Comparison of ENCODE assay signal across 8 cellular contexts in the genomic region with DNA sequence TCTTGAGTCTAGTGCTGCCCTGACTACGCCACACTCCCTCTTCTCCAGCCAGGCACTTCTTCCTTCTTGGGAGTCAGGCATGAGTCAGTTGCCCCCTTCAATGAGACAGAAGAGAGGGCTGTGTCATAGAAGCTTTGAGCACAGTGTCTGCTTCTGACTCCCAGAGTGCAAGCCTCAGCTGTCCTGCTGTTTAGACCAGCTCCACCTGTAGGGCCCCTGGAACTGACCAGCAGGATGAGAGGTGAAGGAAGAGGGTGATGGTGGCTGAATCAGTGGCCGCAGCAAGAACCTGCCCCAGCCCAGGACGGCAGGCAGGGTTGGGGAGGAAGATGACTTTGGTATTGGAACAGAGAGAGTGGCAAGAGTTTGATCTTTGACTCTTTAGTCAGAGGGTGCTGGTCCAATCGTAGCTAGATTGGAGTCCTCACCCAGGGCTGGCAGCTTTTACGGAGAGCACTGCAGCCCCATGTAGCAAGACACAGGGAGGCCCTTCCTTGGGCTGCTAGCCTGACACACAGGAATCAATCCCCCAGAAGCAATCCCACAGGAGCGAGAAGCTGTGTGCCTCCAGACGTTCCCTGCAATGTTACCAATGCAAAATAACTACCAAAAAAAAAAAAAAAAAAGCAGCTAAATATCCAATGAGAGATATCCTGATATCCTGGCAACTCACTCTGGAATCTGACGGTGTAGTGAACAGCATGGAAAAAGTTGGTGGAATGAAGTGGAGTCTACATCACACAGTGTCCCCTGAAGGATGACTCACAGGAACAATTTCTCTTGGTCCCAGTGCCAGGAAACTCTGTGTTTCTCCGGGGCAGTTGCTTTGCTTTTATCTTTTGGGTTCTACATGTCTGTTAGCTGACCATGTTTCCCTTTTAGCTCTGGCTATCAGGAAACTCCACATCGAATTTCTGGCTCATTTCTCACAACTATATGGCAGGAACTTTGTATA. TPM values are rescaled to one million over a fixed set of nuclear protein-coding genes. Genes with fewer than 3 reads are reported as not detected.
DNase-seq lines count a peak whose midpoint lies in the region; ATAC-seq and TF ChIP-seq lines count a peak whose summit lies in the region.
"Had no signal": no experiment of that assay in that cellular context is flagged by ENCODE, and none has a peak within 500 bp of the region (broad histone marks: within the 10 kb centered on the region; RNA-seq: fewer than 3 reads in every experiment).

No MANE protein-coding gene starts in this region.

- H3K27ac ChIP-seq in muscle layer of colon (ENCODE audit: low read depth, low read length) = peak overlapping the region; percentile 10

- BruUV-seq in MCF 10A (replicated peaks; lab: Mats Ljungman, UMichigan) = no TSS peak

- TF ChIP-seq CTCF in MCF 10A (IDR thresholded peaks at IDR 0.05; ENCODE audit: unreplicated experiment) = no peak

- H3K27me3 Mint-ChIP-seq in MCF 10A (ENCODE audit: insufficient read depth, unreplicated experiment) = no peaks in the 10 kb centered on the region

- H3K4me1 ChIP-seq in muscle layer of colon (ENCODE audit: insufficient read depth, low read length) = peaks cover 16% of the 10 kb centered on the region

- no peaks in the 10 kb centered on the region for H3K36me3 ChIP-seq in muscle layer of colon (ENCODE audit: insufficient read depth, low read length)

- no peaks in the 10 kb centered on the region for H3K9me3 ChIP-seq in muscle layer of colon (ENCODE audit: low read length)

- CTCF ChIA-PET in MCF 10A (lab: Yijun Ruan, JAX) = interaction anchor here (0.6 to 4.6 kb wide), 11 partner anchors 10 to 242 kb away, joined by 3 to 35 read pairs (median 5); partner anchors contain the start of gene ANKRD2

- intact Hi-C loops in MCF 10A (cut with micrococcal nuclease) = no loop called here

- POLR2A ChIA-PET in MCF 10A (lab: Yijun Ruan, JAX) = interaction anchor here (0.6 to 2.4 kb wide), 21 partner anchors 9 to 754 kb away, joined by 3 to 45 read pairs (median 4); partner anchors contain the start of genes ANKRD2, HOGA1 and PI4K2A

- peaks cover 29% of the 10 kb centered on the region for H3K4me1 Mint-ChIP-seq in MCF 10A (ENCODE audit: insufficient read depth, unreplicated experiment)

- peak overlapping the region; percentile 70 for H3K27ac Mint-ChIP-seq in MCF 10A (ENCODE audit: low read depth, unreplicated experiment)

- H3K9ac ChIP-seq in muscle layer of colon (ENCODE audit: low read length) = no peak overlapping the region

- H3K4me3 Mint-ChIP-seq in MCF 10A (ENCODE audit: unreplicated experiment) = peak overlapping the region; percentile 13

- no peaks in the 10 kb centered on the region for H3K9me3 Mint-ChIP-seq in MCF 10A (ENCODE audit: unreplicated experiment)

- ATAC-seq in GM18505 (IDR thresholded peaks at IDR 0.05; ENCODE audit: unreplicated experiment) (no peak), HG02840 (IDR thresholded peaks at IDR 0.05; ENCODE audit: low FRiP score, unreplicated experiment) (no peak)

- no peaks in the 10 kb centered on the region for H3K36me3 Mint-ChIP-seq in MCF 10A (ENCODE audit: insufficient read depth, unreplicated experiment)

- no peaks in the 10 kb centered on the region for H3K27me3 ChIP-seq in muscle layer of colon (ENCODE audit: control insufficient read depth in 1 of 2, insufficient read depth in 2 of 2, low read length in 2 of 2)

- no peak for TF ChIP-seq POLR2A in GM18505 (IDR thresholded peaks at IDR 0.05; ENCODE audit: borderline replicate concordance, extremely low read depth, insufficient read depth, insufficient read length)

- peak; percentile 74 for DNase-seq in Daoy (ENCODE audit: low read depth)
- peak; percentile 80 for DNase-seq in MCF 10A (ENCODE audit: unreplicated experiment)
- no peak for DNase-seq in stimulated activated CD4-positive, alpha-beta T cell treated with anti-CD3 and anti-CD28 coated beads, Interleukin-2, amount 100 ng/mL, for 24 hours
- DNase-seq: activated effector memory CD4-positive, alpha-beta T cell treated with Interleukin-2 at 50 U/mL for 16 hours; stimulated activated CD4-positive, alpha-beta T cell treated with anti-CD3 and anti-CD28 coated beads, Interleukin-4, amount 100 ng/mL, for 4 hours had no signal

- no peak overlapping the region for H3K4me3 ChIP-seq in muscle layer of colon (ENCODE audit: low read depth in 1 of 2, low read length in 2 of 2)

RNA-seq across cellular contexts. Expression of gene C10orf62, which starts 6.9 kb away (rescaled TPM):
- total RNA-seq in Daoy (2014; rRNA removed; shearing (Covaris generic)) = not detected in 2 replicates
- total RNA-seq in MCF 10A (2022) = 0.26 TPM in 1 of 2 replicates, not detected in the other

RNA-seq across cellular contexts. Expression of gene HOGA1, which starts 12.2 kb away (rescaled TPM):
- total RNA-seq in Daoy (2014; rRNA removed; shearing (Covaris generic)) = not detected in 2 replicates
- total RNA-seq in MCF 10A (2022) = 0.88 and 1.7 TPM in 2 replicates

RNA-seq across cellular contexts. Expression of gene ANKRD2, which starts 23.8 kb away (rescaled TPM):
- not detected in 2 replicates for total RNA-seq in Daoy (2014; rRNA removed; shearing (Covaris generic))
- total RNA-seq in MCF 10A (2022) = 1.8 and 5.8 TPM in 2 replicates

RNA-seq across cellular contexts. Expression of gene MORN4, which starts 36.9 kb away (rescaled TPM):
- total RNA-seq in Daoy (2014; rRNA removed; shearing (Covaris generic)) = 1.6 and 3.4 TPM in 2 replicates
- 14.2 and 14.5 TPM in 2 replicates for total RNA-seq in MCF 10A (2022)

RNA-seq across cellular contexts. Expression of gene PI4K2A, which starts 44.1 kb away (rescaled TPM):
- 14.5 and 16.4 TPM in 2 replicates for total RNA-seq in Daoy (2014; rRNA removed; shearing (Covaris generic))
- total RNA-seq in MCF 10A (2022) = 23.5 and 26.6 TPM in 2 replicates

Comparison
In these comparisons a context has a peak if more than half of its experiments do, and no peak if none do; other contexts are left out.
1. DNase-seq: peak in Daoy (single experiment) and MCF 10A (single experiment); none in stimulated activated CD4-positive, alpha-beta T cell treated with anti-CD3 and anti-CD28 coated beads, Interleukin-2, amount 100 ng/mL, for 24 hours (0 of 2).